1 cellular context compared by ENCODE assay signal in the genomic region with DNA sequence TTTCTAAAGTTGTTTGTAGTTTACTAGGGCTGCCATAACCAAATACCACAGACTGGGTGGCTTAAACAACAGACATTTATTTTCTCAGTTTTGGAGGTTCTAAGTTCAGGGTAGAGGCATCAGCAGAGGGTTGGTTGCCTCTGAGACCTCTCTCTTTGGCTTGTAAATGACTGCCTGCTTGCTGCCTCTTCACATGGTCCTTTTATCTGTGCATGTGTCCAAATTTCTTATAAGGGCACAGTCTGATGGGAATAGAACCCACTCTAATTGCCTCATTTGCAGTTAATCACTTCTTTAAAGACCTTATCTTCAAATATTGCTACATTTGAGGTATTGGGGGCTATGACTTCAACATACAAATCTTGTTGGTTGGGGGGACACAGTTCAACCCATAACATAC.
TF ChIP-seq lines count a peak whose summit lies in the region.

No MANE protein-coding gene starts in this region.

TF ChIP-seq in IMR-90, 13 proteins besides CTCF, POLR2A, EP300 and RAD21 (continued from another document):
- TF ChIP-seq, protein P1, sequence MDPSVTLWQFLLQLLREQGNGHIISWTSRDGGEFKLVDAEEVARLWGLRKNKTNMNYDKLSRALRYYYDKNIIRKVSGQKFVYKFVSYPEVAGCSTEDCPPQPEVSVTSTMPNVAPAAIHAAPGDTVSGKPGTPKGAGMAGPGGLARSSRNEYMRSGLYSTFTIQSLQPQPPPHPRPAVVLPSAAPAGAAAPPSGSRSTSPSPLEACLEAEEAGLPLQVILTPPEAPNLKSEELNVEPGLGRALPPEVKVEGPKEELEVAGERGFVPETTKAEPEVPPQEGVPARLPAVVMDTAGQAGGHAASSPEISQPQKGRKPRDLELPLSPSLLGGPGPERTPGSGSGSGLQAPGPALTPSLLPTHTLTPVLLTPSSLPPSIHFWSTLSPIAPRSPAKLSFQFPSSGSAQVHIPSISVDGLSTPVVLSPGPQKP (IDR thresholded peaks at IDR 0.05; ENCODE audit: borderline replicate concordance, low read depth, low read length), result no peak
- TF ChIP-seq RCOR1 (IDR thresholded peaks at IDR 0.05; ENCODE audit: insufficient replicate concordance, low read length) (no peak), BHLHE40 (IDR thresholded peaks at IDR 0.05; ENCODE audit: low read depth, low read length) (no peak), MXI1 (IDR thresholded peaks at IDR 0.05; ENCODE audit: borderline replicate concordance, low read depth, low read length) (no peak), MAZ (IDR thresholded peaks at IDR 0.05; ENCODE audit: borderline replicate concordance, low read depth, low read length) (no peak), CHD1 (IDR thresholded peaks at IDR 0.05; ENCODE audit: low read depth, low read length) (no peak), SMC3 (IDR thresholded peaks at IDR 0.05; ENCODE audit: low read depth, low read length) (no peak)
